21 cellular contexts compared by ENCODE assay signal in the genomic region with DNA sequence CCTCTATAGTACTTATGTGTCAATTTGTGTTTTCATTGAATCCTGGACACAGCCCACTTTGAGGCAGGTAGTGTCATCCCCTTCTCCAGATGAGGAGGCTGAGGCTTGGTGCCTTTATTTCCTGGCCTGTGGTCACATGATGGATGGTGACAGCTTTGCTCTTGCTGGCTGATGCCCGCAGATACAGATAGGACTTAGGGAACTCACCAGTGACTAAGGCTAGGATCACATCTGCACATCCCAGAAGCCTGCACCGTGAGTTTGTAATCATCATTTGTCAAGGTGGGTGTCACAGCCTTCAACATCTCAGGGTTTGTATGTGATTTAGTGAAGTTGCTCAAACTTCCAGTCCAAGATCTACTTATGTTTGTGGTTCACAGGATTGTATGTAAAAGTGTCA.
"Had no signal": no experiment of that assay in that cellular context is flagged by ENCODE, and none has a peak within 500 bp of the region (broad histone marks: within the 10 kb centered on the region; RNA-seq: fewer than 3 reads in every experiment).

No MANE protein-coding gene starts in this region.

- H3K27ac Mint-ChIP-seq: dendritic cell treated with granulocyte-macrophage colony-stimulating factor and Interleukin-4, amounts not matched to agents 40 ng/mL and 50 ng/mL, for 4 days; naive B cell; nephron; progenitor cell of endocrine pancreas had no signal

- H2AFZ ChIP-seq: hepatocyte had no signal

- H3K4me2 ChIP-seq: hepatocyte had no signal

- H3K27me3 Mint-ChIP-seq: dendritic cell treated with granulocyte-macrophage colony-stimulating factor and Interleukin-4, amounts not matched to agents 40 ng/mL and 50 ng/mL, for 4 days; progenitor cell of endocrine pancreas had no signal

- H3K9me3 Mint-ChIP-seq: dendritic cell treated with granulocyte-macrophage colony-stimulating factor and Interleukin-4, amounts not matched to agents 40 ng/mL and 50 ng/mL, for 4 days; nephron had no signal

- H3K27me3 ChIP-seq: esophagus squamous epithelium, foreskin keratinocyte, hepatocyte, pancreas, stomach had no signal

- H3K4me1 ChIP-seq: esophagus squamous epithelium, foreskin keratinocyte, pancreas, stomach had no signal

- H3K4me3 Mint-ChIP-seq: dendritic cell treated with granulocyte-macrophage colony-stimulating factor and Interleukin-4, amounts not matched to agents 40 ng/mL and 50 ng/mL, for 4 days; naive B cell; nephron had no signal

- H3K9me3 ChIP-seq: esophagus squamous epithelium, pancreas, stomach had no signal

- H3K4me3 ChIP-seq: esophagus squamous epithelium, hepatocyte, lung, pancreas, stomach had no signal

- H3K27ac ChIP-seq: esophagus squamous epithelium, foreskin keratinocyte, hepatocyte, pancreas, stomach had no signal

- H3K79me2 ChIP-seq: hepatocyte had no signal

- H3K4me1 Mint-ChIP-seq: naive B cell, nephron had no signal

- DNase-seq: esophagus squamous epithelium; foreskin keratinocyte; kidney; left colon; left ventricle myocardium superior; mesenchymal stem cell; naive B cell; occipital lobe; pancreas; right cardiac atrium; small intestine; stimulated activated CD4-positive, alpha-beta T cell treated with anti-CD3 and anti-CD28 coated beads, Interleukin-12 subunit alpha, Interleukin-12 subunit beta, amount 100 ng/mL, for 4 hours; stimulated activated naive CD4-positive, alpha-beta T cell; stomach; substantia nigra; trophoblast cell had no signal

- H3K36me3 ChIP-seq: esophagus squamous epithelium, pancreas had no signal

- ATAC-seq: foreskin keratinocyte, left colon, left ventricle myocardium superior, pancreas, right cardiac atrium had no signal

- H3K36me3 Mint-ChIP-seq: naive B cell had no signal
